ENCODE assay signal across 8 cellular contexts in the genomic region with DNA sequence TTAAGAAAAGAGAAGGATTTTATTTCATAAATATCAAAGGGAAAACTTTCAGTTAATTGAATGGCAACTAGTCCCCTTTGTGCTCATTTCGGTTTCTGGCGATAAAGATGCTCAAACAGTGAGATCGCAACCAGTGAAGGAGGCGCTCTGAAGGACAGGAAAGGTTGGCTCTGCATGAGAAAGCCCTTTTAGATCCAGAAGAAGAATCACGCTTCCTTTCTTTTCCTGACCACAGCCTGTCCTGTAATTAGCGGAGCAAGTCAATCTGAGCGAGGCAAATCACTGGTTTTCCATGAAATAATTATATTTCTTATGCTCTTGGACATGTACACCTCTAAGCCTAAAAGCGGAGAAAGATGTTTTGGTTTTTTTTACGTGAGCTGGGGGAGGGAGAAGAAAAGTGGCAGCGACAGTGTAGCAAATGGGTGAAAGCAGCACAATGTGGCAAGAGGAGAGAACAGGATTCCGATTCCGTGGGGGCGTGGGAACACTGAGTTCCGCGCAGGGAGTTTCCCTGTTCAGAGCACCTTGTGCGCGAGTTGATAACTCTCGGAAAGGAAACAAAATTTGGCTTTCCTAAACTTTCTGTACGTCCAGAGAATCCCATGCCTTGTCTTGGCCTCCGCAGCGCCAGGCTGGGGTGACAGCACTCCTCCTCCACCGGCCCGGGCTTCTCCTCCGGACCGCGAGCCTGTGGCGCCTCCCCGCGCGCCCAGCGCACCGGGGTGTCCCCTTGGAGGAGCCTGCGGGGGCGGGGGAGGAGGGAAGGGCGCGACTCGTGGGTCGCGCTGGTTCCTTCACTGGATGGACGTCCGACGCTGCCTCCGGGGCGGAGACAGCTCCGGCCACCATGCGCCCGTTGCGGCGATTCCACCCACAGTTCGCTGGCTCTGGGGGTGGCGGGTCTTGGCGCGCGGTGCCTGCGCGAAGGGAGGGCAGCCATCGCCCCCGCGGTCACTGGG. TPM values are rescaled to one million over a fixed set of nuclear protein-coding genes. Genes with fewer than 3 reads are reported as not detected.
DNase-seq lines count a peak whose midpoint lies in the region; ATAC-seq, FAIRE-seq and TF ChIP-seq lines count a peak whose summit lies in the region.

No MANE protein-coding gene starts in this region.

- no peak for FAIRE-seq in D721Med (lab: Jason Lieb, UNC)

- H3K27ac ChIP-seq in RWPE2 (ENCODE audit: poor library complexity, severe bottlenecking) = no peak overlapping the region
- no peak overlapping the region for H3K27ac ChIP-seq in ectodermal cell (ENCODE audit: insufficient read depth, low read depth, low read length, poor library complexity, severe bottlenecking)
- no peak overlapping the region for H3K27ac ChIP-seq in muscle layer of duodenum (ENCODE audit: low read length)
- no peak overlapping the region for H3K27ac ChIP-seq in tibial artery

- H3K4me1 ChIP-seq in RWPE2 (ENCODE audit: insufficient read depth, poor library complexity, severe bottlenecking) (no peaks in the 10 kb centered on the region), ectodermal cell (ENCODE audit: control insufficient read depth, insufficient read depth, low read length) (peaks cover 3% of the 10 kb centered on the region), muscle layer of duodenum (ENCODE audit: control insufficient read depth in 1 of 2, insufficient read depth in 2 of 2, low read length in 2 of 2) (peaks cover 0 to 17% of the 10 kb centered on the region in 2 donors), tibial artery (peaks cover 0 to 18% (median 13%) of the 10 kb centered on the region in 4 donors)

- WGBS in ectodermal cell, 2 experiments = 2% methylated on average over 58 to 59 of the region's 59 CpGs

- intact Hi-C loops in tibial artery (cut with DNase I; ENCODE audit: low total_unique reads) = no loop called here

- H3K4me3 ChIP-seq in RWPE2 (ENCODE audit: severe bottlenecking) (peak overlapping the region; percentile 31), ectodermal cell (ENCODE audit: insufficient read depth, low read depth, low read length) (peak overlapping the region; percentile 53), muscle layer of duodenum (ENCODE audit: low read depth in 1 of 2, low read length in 2 of 2) (peak overlapping the region; percentile 18 to 69), tibial artery (peak overlapping the region; percentile 45 to 59)

- H3K27me3 ChIP-seq in RWPE2 (ENCODE audit: insufficient read depth, poor library complexity, severe bottlenecking) (peaks cover 72% of the 10 kb centered on the region), ectodermal cell (ENCODE audit: control insufficient read depth, insufficient read depth, low read length, poor library complexity, severe bottlenecking) (peaks cover 76% of the 10 kb centered on the region), muscle layer of duodenum (ENCODE audit: low read depth, low read length) (peaks cover 21% of the 10 kb centered on the region), tibial artery (peaks cover 0 to 38% of the 10 kb centered on the region in 2 donors)

- ATAC-seq in RWPE2 (ENCODE audit: low read depth) (peak; percentile 44), GM18517 (IDR thresholded peaks at IDR 0.05; ENCODE audit: unreplicated experiment) (no peak)

- H3K9me3 ChIP-seq in RWPE2 (ENCODE audit: severe bottlenecking) (no peaks in the 10 kb centered on the region), ectodermal cell (ENCODE audit: control insufficient read depth, low read length) (no peaks in the 10 kb centered on the region), muscle layer of duodenum (ENCODE audit: control insufficient read depth in 1 of 2, low read length in 2 of 2) (no peaks in the 10 kb centered on the region), tibial artery (no peaks in the 10 kb centered on the region)

- H3K36me3 ChIP-seq in RWPE2 (ENCODE audit: low read depth) = no peaks in the 10 kb centered on the region
- no peaks in the 10 kb centered on the region for H3K36me3 ChIP-seq in ectodermal cell (ENCODE audit: control insufficient read depth, insufficient read depth, low read length)
- H3K36me3 ChIP-seq in muscle layer of duodenum (ENCODE audit: control insufficient read depth in 1 of 2, insufficient read depth in 2 of 2, low read length in 2 of 2) = no peaks in the 10 kb centered on the region
- no peaks in the 10 kb centered on the region for H3K36me3 ChIP-seq in tibial artery

- TF ChIP-seq CTCF in RWPE2 (IDR thresholded peaks at IDR 0.05; ENCODE audit: poor library complexity, severe bottlenecking) (no peak), tibial artery (IDR thresholded peaks at IDR 0.05) (no peak), D721Med (IDR thresholded peaks at IDR 0.05; ENCODE audit: insufficient read depth, missing control alignments) (no peak)

- DNase-seq in GM03348 (ENCODE audit: low spot score) (peak; percentile 17), RWPE2 (ENCODE audit: low spot score) (no peak), tibial artery (peak in 1 of 2 donors; percentile 59), D721Med (ENCODE audit: insufficient read length, low spot score) (no peak), cerebellar cortex (ENCODE audit: low spot score) (no peak)

RNA-seq across cellular contexts. Expression of gene SLC9A2, which starts 0.6 kb away (rescaled TPM):
- 0.07 TPM for polyA plus RNA-seq in ectodermal cell (2013, experiment 1 of 4)
- not detected for polyA plus RNA-seq in ectodermal cell (2013, experiment 2 of 4)
- polyA plus RNA-seq in ectodermal cell (2013, experiment 3 of 4) = 0.05 TPM
- polyA plus RNA-seq in ectodermal cell (2013, experiment 4 of 4) = not detected
